Comparison of ENCODE assay signal across 1 cellular context in genomic region chr10:125116652-125117310, GRCh38.
TF ChIP-seq lines count a peak whose summit lies in the region.

No MANE protein-coding gene starts in this region.

TF ChIP-seq in H1, 55 proteins besides CTCF, POLR2A, EP300 and RAD21:
- TF ChIP-seq TCF12 (IDR thresholded peaks at IDR 0.05; ENCODE audit: low read depth, low read length) (no peak), SIRT6 (IDR thresholded peaks at IDR 0.05; ENCODE audit: low read length) (no peak), NRF1 (IDR thresholded peaks at IDR 0.05; ENCODE audit: low read depth, low read length) (no peak), CREB1 (IDR thresholded peaks at IDR 0.05) (no peak), BCL11A (IDR thresholded peaks at IDR 0.05; ENCODE audit: low read depth in 2 of 2, low read length in 2 of 2) (no peak), SP2 (IDR thresholded peaks at IDR 0.05; ENCODE audit: low read length) (no peak), SRF (IDR thresholded peaks at IDR 0.05; ENCODE audit: low read depth, low read length) (no peak), SUZ12 (IDR thresholded peaks at IDR 0.05; ENCODE audit: low read length) (no peak)
